8 cellular contexts compared by ENCODE assay signal in genomic region chr1:234605983-234606730, GRCh38. TPM values are rescaled to one million over a fixed set of nuclear protein-coding genes. Genes with fewer than 3 reads are reported as not detected.
DNase-seq lines count a peak whose midpoint lies in the region; ATAC-seq and TF ChIP-seq lines count a peak whose summit lies in the region.

No MANE protein-coding gene starts in this region.

- H3K9me3 ChIP-seq in mesodermal cell (ENCODE audit: control insufficient read depth, low read length) = no peaks in the 10 kb centered on the region
- H3K9me3 ChIP-seq in testis = no peaks in the 10 kb centered on the region

- H3K4me1 ChIP-seq in mesodermal cell (ENCODE audit: control insufficient read depth, insufficient read depth, low read length, poor library complexity, severe bottlenecking) (peaks cover 25% of the 10 kb centered on the region), testis (peaks cover 38% of the 10 kb centered on the region)

- peak overlapping the region; percentile 96 for H3K27ac Mint-ChIP-seq in T-helper 2 cell treated with Interferon-gamma antibody and Interleukin-4, amounts not matched to agents 5 μg/mL and 100 μg/mL, for 36 hours

- no peaks in the 10 kb centered on the region for H3K9me3 Mint-ChIP-seq in T-helper 2 cell treated with Interferon-gamma antibody and Interleukin-4, amounts not matched to agents 5 μg/mL and 100 μg/mL, for 36 hours

- 20 to 53% methylated on average over 2 to 4 of the region's 9 CpGs for WGBS in mesodermal cell (ENCODE audit: insufficient coverage in 2 of 2), 2 experiments
- WGBS in testis, 2 donors = 1 to 7% methylated on average over 9 of the region's 9 CpGs

- TF ChIP-seq POLR2A in testis (IDR thresholded peaks at IDR 0.05) = no peak

- peaks cover 60% of the 10 kb centered on the region for H3K36me3 Mint-ChIP-seq in T-helper 2 cell treated with Interferon-gamma antibody and Interleukin-4, amounts not matched to agents 5 μg/mL and 100 μg/mL, for 36 hours (ENCODE audit: low read depth)

- peak; percentile 78 for DNase-seq in DMS53 (lab: John Stamatoyannopoulos, UW)
- DNase-seq in M059J (ENCODE audit: low read depth) = peak; percentile 69
- DNase-seq in T-helper 2 cell treated with Interferon-gamma antibody and Interleukin-4, amounts not matched to agents 5 μg/mL and 100 μg/mL, for 36 hours (ENCODE audit: low spot score) = peak; percentile 48
- no peak for DNase-seq in coronary artery (ENCODE audit: low spot score)
- no peak for DNase-seq in testis

- H3K27me3 ChIP-seq in testis = no peaks in the 10 kb centered on the region

- H3K27me3 Mint-ChIP-seq in T-helper 2 cell treated with Interferon-gamma antibody and Interleukin-4, amounts not matched to agents 5 μg/mL and 100 μg/mL, for 36 hours (ENCODE audit: low read depth) = peaks cover 3% of the 10 kb centered on the region

- H3K27ac ChIP-seq in coronary artery = peak overlapping the region; percentile 96 to 100
- peak overlapping the region; percentile 26 for H3K27ac ChIP-seq in mesodermal cell (ENCODE audit: low read depth, low read length, severe bottlenecking)
- peak overlapping the region; percentile 96 to 100 for H3K27ac ChIP-seq in testis

- H3K4me3 ChIP-seq in coronary artery (peak overlapping the region; percentile 96), mesodermal cell (ENCODE audit: extremely low read depth, insufficient read depth, low read length, poor library complexity, severe bottlenecking) (peak overlapping the region; percentile 57), testis (peak overlapping the region; percentile 76 to 79)

- ATAC-seq in HG03039 (IDR thresholded peaks at IDR 0.05; ENCODE audit: unreplicated experiment) = no peak
- no peak for ATAC-seq in HG03159 (IDR thresholded peaks at IDR 0.05; ENCODE audit: unreplicated experiment)

- intact Hi-C loops in testis (cut with DNase I; ENCODE audit: low total_unique reads) = no loop called here

- H3K4me1 Mint-ChIP-seq in T-helper 2 cell treated with Interferon-gamma antibody and Interleukin-4, amounts not matched to agents 5 μg/mL and 100 μg/mL, for 36 hours (ENCODE audit: low read depth) = peaks cover 49% of the 10 kb centered on the region

- TF ChIP-seq CTCF in coronary artery (IDR thresholded peaks at IDR 0.05) = no peak
- TF ChIP-seq CTCF in testis (IDR thresholded peaks at IDR 0.05) = no peak

- H3K36me3 ChIP-seq in mesodermal cell (ENCODE audit: control insufficient read depth, insufficient read depth, low read length) (peaks cover 53% of the 10 kb centered on the region), testis (ENCODE audit: low read depth, missing control alignments) (no peaks in the 10 kb centered on the region)

- H3K4me3 Mint-ChIP-seq in T-helper 2 cell treated with Interferon-gamma antibody and Interleukin-4, amounts not matched to agents 5 μg/mL and 100 μg/mL, for 36 hours = peak overlapping the region; percentile 92

RNA-seq across cellular contexts. Expression of gene IRF2BP2, which starts 3.8 kb away (rescaled TPM):
- total RNA-seq in M059J (2014; rRNA removed; shearing (Covaris generic)) = 49.0 and 84.1 TPM in 2 replicates
- 122 TPM for polyA plus RNA-seq in mesodermal cell (2013, experiment 1 of 2)
- polyA plus RNA-seq in mesodermal cell (2013, experiment 2 of 2) = 99.9 TPM
- 10 to 100 TPM; 82.0 to 96.6 TPM for total RNA-seq in testis
- 100 TPM for polyA plus RNA-seq in testis (ENCODE audit: insufficient read depth, low read depth, low replicate concordance)

Comparison
In these comparisons a context has a peak if more than half of its experiments do, and no peak if none do; other contexts are left out.
1. DNase-seq: peak in DMS53 (single experiment), M059J (single experiment) and T-helper 2 cell treated with Interferon-gamma antibody and Interleukin-4, amounts not matched to agents 5 μg/mL and 100 μg/mL, for 36 hours (single experiment); none in coronary artery (single experiment) and testis (single experiment).
2. H3K27ac ChIP-seq: peak in every context shown above with its lines; median percentile 98 in coronary artery; 98 in testis; 26 in mesodermal cell.
3. Peak in every context shown above with its lines, with median percentiles within 50 percentile points of each other: H3K4me3 ChIP-seq.